ENCODE assay signal across 11 cellular contexts in genomic region chr7:130363156-130363847, GRCh38. TPM values are rescaled to one million over a fixed set of nuclear protein-coding genes. Genes with fewer than 3 reads are reported as not detected.
A peak's percentile ranks its signal among the peaks of the same experiment; 100 is the strongest.
DNase-seq lines count a peak whose midpoint lies in the region; ATAC-seq lines count a peak whose summit lies in the region.
"Had no signal": no experiment of that assay in that cellular context is flagged by ENCODE, and none has a peak within 500 bp of the region (broad histone marks: within the 10 kb centered on the region; RNA-seq: fewer than 3 reads in every experiment).

No MANE protein-coding gene starts in this region.

- H3K27ac ChIP-seq in SJCRH30: peak overlapping the region; percentile 100
- H3K27ac ChIP-seq in subcutaneous abdominal adipose tissue (ENCODE audit: low read depth, low read length): peak overlapping the region; percentile 18

- H3K4me1 ChIP-seq in SJCRH30 (peaks cover 59% of the 10 kb centered on the region), subcutaneous abdominal adipose tissue (ENCODE audit: control insufficient read depth in 5 of 5, insufficient read depth in 5 of 5, low read length in 5 of 5) (peaks cover 4 to 46% (median 25%) of the 10 kb centered on the region in 5 donors)

- no peak for ATAC-seq in GM18873 (IDR thresholded peaks at IDR 0.05; ENCODE audit: low FRiP score, unreplicated experiment)

- H3K36me3 ChIP-seq in SJCRH30: no peaks in the 10 kb centered on the region
- no peaks in the 10 kb centered on the region for H3K36me3 ChIP-seq in subcutaneous abdominal adipose tissue (ENCODE audit: control insufficient read depth in 5 of 5, insufficient read depth in 5 of 5, low read length in 5 of 5)

- no peak overlapping the region for H3K9ac ChIP-seq in subcutaneous abdominal adipose tissue (ENCODE audit: low read length in 5 of 5)

- H3K9me3 ChIP-seq in SJCRH30 (replicated peaks) (peaks cover 15% of the 10 kb centered on the region; the same call in 1 of the 2 replicates), subcutaneous abdominal adipose tissue (ENCODE audit: control insufficient read depth in 5 of 5, low read length in 5 of 5) (peaks cover 3 to 21% (median 16%) of the 10 kb centered on the region in 5 donors)

- peak in 2 of 3 experiments; percentile 11 to 41 for DNase-seq in activated CD8-positive, alpha-beta memory T cell treated with anti-CD3 and anti-CD28 coated beads for 48 hours (ENCODE audit: low read depth in 2 of 3, low spot score in 2 of 3)
- no peak for DNase-seq in activated CD8-positive, alpha-beta memory T cell treated with anti-CD3 and anti-CD28 coated beads for 24 hours
- peak; percentile 76 to 81 for DNase-seq in SJCRH30
- peak; percentile 91 for DNase-seq in glomerular visceral epithelial cell (ENCODE audit: extremely low spot score)
- no peak for DNase-seq in D341Med (ENCODE audit: low spot score)
- DNase-seq in DMS114 treated with DMSO at 0.1 percent for 48 hours (lab: John Stamatoyannopoulos, UW; ENCODE audit: unreplicated experiment): no peak
- DNase-seq: DND-41, endodermal cell, NCI-H2081 had no signal

- H3K4me3 ChIP-seq in SJCRH30 (no peak overlapping the region), subcutaneous abdominal adipose tissue (ENCODE audit: low read depth in 1 of 5, low read length in 5 of 5) (no peak overlapping the region)

- H3K27me3 ChIP-seq in SJCRH30 (no peaks in the 10 kb centered on the region), subcutaneous abdominal adipose tissue (ENCODE audit: control insufficient read depth in 5 of 5, insufficient read depth in 4 of 5, low read length in 5 of 5) (no peaks in the 10 kb centered on the region)

RNA-seq across cellular contexts. Expression of gene CPA1, which starts 17.0 kb away (rescaled TPM):
- 0.81 and 1.1 TPM in 2 replicates for total RNA-seq in SJCRH30 (2014; rRNA removed; shearing (Covaris generic))
- total RNA-seq: endodermal cell had no signal

RNA-seq across cellular contexts. Expression of gene CPA5, which starts 18.7 kb away (rescaled TPM):
- 2.6 and 3.3 TPM in 2 replicates for total RNA-seq in SJCRH30 (2014; rRNA removed; shearing (Covaris generic))
- total RNA-seq: endodermal cell had no signal

Comparison
In these comparisons a context has a peak if more than half of its experiments do, and no peak if none do; other contexts are left out.
1. DNase-seq: peak in activated CD8-positive, alpha-beta memory T cell treated with anti-CD3 and anti-CD28 coated beads for 48 hours (2 of 3), SJCRH30 (2 of 2) and glomerular visceral epithelial cell (single experiment); none in activated CD8-positive, alpha-beta memory T cell treated with anti-CD3 and anti-CD28 coated beads for 24 hours (single experiment), D341Med (single experiment) and DMS114 treated with DMSO at 0.1 percent for 48 hours (single experiment).